Comparison of ENCODE assay signal across 9 cellular contexts in the genomic region with DNA sequence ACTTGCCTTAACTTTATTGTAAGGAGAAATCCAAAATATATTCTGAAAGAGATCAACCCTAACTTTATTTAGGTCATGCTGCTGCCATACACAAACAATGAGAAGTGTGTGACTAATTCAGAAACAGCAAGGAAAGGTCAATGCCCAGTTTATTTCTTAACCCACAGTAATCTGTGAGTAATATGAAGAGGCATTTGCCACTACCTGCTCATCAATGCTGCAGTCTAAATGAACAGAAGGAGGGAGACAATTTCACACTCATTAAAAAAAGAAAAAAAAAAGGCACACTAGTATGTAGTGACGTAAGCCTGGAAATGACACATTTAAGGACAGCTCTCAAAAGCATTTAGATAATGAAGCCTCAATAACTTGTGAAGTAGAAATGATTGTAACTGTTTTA.
DNase-seq lines count a peak whose midpoint lies in the region; ATAC-seq and TF ChIP-seq lines count a peak whose summit lies in the region.
"Had no signal": no experiment of that assay in that cellular context is flagged by ENCODE, and none has a peak within 500 bp of the region (broad histone marks: within the 10 kb centered on the region; RNA-seq: fewer than 3 reads in every experiment).

No MANE protein-coding gene starts in this region.

- H3K4me3 ChIP-seq in CD8-positive, alpha-beta memory T cell (ENCODE audit: low read length): no peak overlapping the region
- no peak overlapping the region for H3K4me3 ChIP-seq in right lobe of liver

- H3K9me3 ChIP-seq in CD8-positive, alpha-beta memory T cell (ENCODE audit: low read length): no peaks in the 10 kb centered on the region
- H3K9me3 ChIP-seq in right lobe of liver: no peaks in the 10 kb centered on the region

- H3K4me3 Mint-ChIP-seq in CD8-positive, alpha-beta memory T cell: no peak overlapping the region
- H3K4me3 Mint-ChIP-seq in activated T-helper 1 cell treated with anti-CD3 and anti-CD28 coated beads, Interleukin-12 subunit alpha, Interleukin-12 subunit beta, Interleukin-2, Interleukin-4 antibody, amounts not matched to agents 30 ng/mL and 10 ng/mL and 1 ng/mL, durations not matched to agents 14 hours and 24 hours and 36 hours: peak overlapping the region; percentile 25
- H3K4me3 Mint-ChIP-seq: brain had no signal

- no peak overlapping the region for H3K27ac ChIP-seq in CD8-positive, alpha-beta memory T cell (ENCODE audit: low read depth, low read length)
- peak overlapping the region in 1 of 3 donors; percentile 19 for H3K27ac ChIP-seq in right lobe of liver

- 9% methylated on average over 1 of the region's 1 CpG for WGBS in right lobe of liver (ENCODE audit: insufficient coverage, low coverage, low lambda C conversion rate, missing lambda C conversion rate)

- no peak for DNase-seq in CD8-positive, alpha-beta memory T cell
- peak; percentile 59 for DNase-seq in H4 (ENCODE audit: low spot score)
- DNase-seq in activated T-helper 1 cell treated with anti-CD3 and anti-CD28 coated beads, Interleukin-12 subunit alpha, Interleukin-12 subunit beta, Interleukin-2, Interleukin-4 antibody, amounts not matched to agents 30 ng/mL and 10 ng/mL and 1 ng/mL, durations not matched to agents 14 hours and 24 hours and 36 hours (ENCODE audit: low spot score): no peak
- DNase-seq in right lobe of liver: no peak
- DNase-seq in OCI-M2 (lab: John Stamatoyannopoulos, UW; ENCODE audit: unreplicated experiment): no peak
- no peak for DNase-seq in NCI-H774 (lab: John Stamatoyannopoulos, UW)
- no peak for DNase-seq in NCI-H1694 treated with DMSO at 0.1 percent for 48 hours (lab: John Stamatoyannopoulos, UW)
- DNase-seq in NCI-H526 treated with DMSO at 0.1 percent for 48 hours (lab: John Stamatoyannopoulos, UW): no peak

- H3K27me3 ChIP-seq in CD8-positive, alpha-beta memory T cell (ENCODE audit: insufficient read depth, low read length, poor library complexity, severe bottlenecking): no peaks in the 10 kb centered on the region
- H3K27me3 ChIP-seq in right lobe of liver: no peaks in the 10 kb centered on the region

- H3K4me1 ChIP-seq in CD8-positive, alpha-beta memory T cell (ENCODE audit: insufficient read depth, low read length): peaks cover 56% of the 10 kb centered on the region
- H3K4me1 ChIP-seq in right lobe of liver: peaks cover 0 to 20% (median 6%) of the 10 kb centered on the region in 4 donors

- intact Hi-C loops in activated T-helper 1 cell treated with anti-CD3 and anti-CD28 coated beads, Interleukin-12 subunit alpha, Interleukin-12 subunit beta, Interleukin-2, Interleukin-4 antibody, amounts not matched to agents 30 ng/mL and 10 ng/mL and 1 ng/mL, durations not matched to agents 14 hours and 24 hours and 36 hours (cut with micrococcal nuclease): loop anchor here (1.0 to 5.0 kb wide), 4 partner anchors 63 to 215 kb away; no protein-coding TSS in a partner anchor
- intact Hi-C loops in right lobe of liver (cut with DNase I): no loop called here

- CTCF ChIA-PET in CD8-positive, alpha-beta memory T cell (lab: Charles Lee): no interaction called here

- peaks cover 0 to 28% (median 2%) of the 10 kb centered on the region in 3 donors for H3K36me3 Mint-ChIP-seq in CD8-positive, alpha-beta memory T cell
- H3K36me3 Mint-ChIP-seq in activated T-helper 1 cell treated with anti-CD3 and anti-CD28 coated beads, Interleukin-12 subunit alpha, Interleukin-12 subunit beta, Interleukin-2, Interleukin-4 antibody, amounts not matched to agents 30 ng/mL and 10 ng/mL and 1 ng/mL, durations not matched to agents 14 hours and 24 hours and 36 hours (ENCODE audit: low read depth): peaks cover 17% of the 10 kb centered on the region

- H3K4me1 Mint-ChIP-seq in CD8-positive, alpha-beta memory T cell: peaks cover 66 to 85% (median 82%) of the 10 kb centered on the region in 3 donors
- peaks cover 79% of the 10 kb centered on the region for H3K4me1 Mint-ChIP-seq in activated T-helper 1 cell treated with anti-CD3 and anti-CD28 coated beads, Interleukin-12 subunit alpha, Interleukin-12 subunit beta, Interleukin-2, Interleukin-4 antibody, amounts not matched to agents 30 ng/mL and 10 ng/mL and 1 ng/mL, durations not matched to agents 14 hours and 24 hours and 36 hours (ENCODE audit: low read depth)

- no peak for TF ChIP-seq POLR2A in right lobe of liver (IDR thresholded peaks at IDR 0.05)

- H3K27me3 Mint-ChIP-seq in CD8-positive, alpha-beta memory T cell: peaks cover 0 to 1% of the 10 kb centered on the region in 2 donors
- no peaks in the 10 kb centered on the region for H3K27me3 Mint-ChIP-seq in activated T-helper 1 cell treated with anti-CD3 and anti-CD28 coated beads, Interleukin-12 subunit alpha, Interleukin-12 subunit beta, Interleukin-2, Interleukin-4 antibody, amounts not matched to agents 30 ng/mL and 10 ng/mL and 1 ng/mL, durations not matched to agents 14 hours and 24 hours and 36 hours (ENCODE audit: insufficient read depth)
- H3K27me3 Mint-ChIP-seq: brain had no signal

- H3K27ac Mint-ChIP-seq in CD8-positive, alpha-beta memory T cell: peak overlapping the region in 7 of 8 donors; percentile 11 to 73 (median 49)
- H3K27ac Mint-ChIP-seq in activated T-helper 1 cell treated with anti-CD3 and anti-CD28 coated beads, Interleukin-12 subunit alpha, Interleukin-12 subunit beta, Interleukin-2, Interleukin-4 antibody, amounts not matched to agents 30 ng/mL and 10 ng/mL and 1 ng/mL, durations not matched to agents 14 hours and 24 hours and 36 hours: peak overlapping the region; percentile 59

- no peak for TF ChIP-seq CTCF in right lobe of liver (IDR thresholded peaks at IDR 0.05)

- H3K36me3 ChIP-seq in CD8-positive, alpha-beta memory T cell (ENCODE audit: insufficient read depth, low read length): no peaks in the 10 kb centered on the region
- no peaks in the 10 kb centered on the region for H3K36me3 ChIP-seq in right lobe of liver

- POLR2A ChIA-PET in CD8-positive, alpha-beta memory T cell (lab: Charles Lee): interaction anchor here (0.7 kb wide), 1 partner anchor 12 kb away, joined by 4 read pairs; no protein-coding TSS in a partner anchor

- ATAC-seq in right lobe of liver: peak; percentile 63 to 90 (median 72)

- no peaks in the 10 kb centered on the region for H3K9me3 Mint-ChIP-seq in CD8-positive, alpha-beta memory T cell
- H3K9me3 Mint-ChIP-seq in activated T-helper 1 cell treated with anti-CD3 and anti-CD28 coated beads, Interleukin-12 subunit alpha, Interleukin-12 subunit beta, Interleukin-2, Interleukin-4 antibody, amounts not matched to agents 30 ng/mL and 10 ng/mL and 1 ng/mL, durations not matched to agents 14 hours and 24 hours and 36 hours: peaks cover 4% of the 10 kb centered on the region
